24 cellular contexts compared by ENCODE assay signal in the genomic region with DNA sequence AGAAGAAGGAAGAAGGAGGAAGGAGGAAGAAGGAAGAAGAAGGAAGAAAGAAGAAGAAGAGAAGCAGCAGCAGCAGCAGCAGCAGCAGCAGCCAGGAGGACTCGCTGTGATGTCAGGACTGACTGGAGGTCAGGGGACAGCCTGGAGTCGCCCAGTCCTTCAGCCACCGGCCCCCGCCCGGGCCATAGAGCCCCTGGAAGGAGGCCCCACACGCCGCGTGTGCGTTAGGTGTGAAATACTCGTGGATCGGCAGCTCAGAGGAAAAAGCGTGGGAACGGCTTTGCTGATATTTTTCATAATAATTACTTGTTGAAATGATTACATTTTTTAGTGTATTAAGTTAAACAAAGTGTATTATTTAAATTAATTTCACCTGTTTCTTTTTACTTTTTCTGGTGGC. TPM values are rescaled to one million over a fixed set of nuclear protein-coding genes. Genes with fewer than 3 reads are reported as not detected.
"Had no signal": no experiment of that assay in that cellular context is flagged by ENCODE, and none has a peak within 500 bp of the region (broad histone marks: within the 10 kb centered on the region; RNA-seq: fewer than 3 reads in every experiment).

No MANE protein-coding gene starts in this region.

- H3K9ac ChIP-seq: KMS-11, SK-N-SH had no signal

- H3K9me3 ChIP-seq: SK-N-SH had no signal

- H3K4me2 ChIP-seq: KMS-11, SK-N-SH had no signal

- DNase-seq: IMR-90, Kasumi-1, MM.1S, NCI-H1092 treated with DMSO at 0.1 percent for 48 hours, NCI-H1436, NCI-H187, NCI-H2029, NCI-H2081 treated with DMSO at 0.1 percent for 48 hours, NCI-H2171, NCI-H226, NCI-H446, NCI-H510A, NCI-H524 treated with DMSO at 0.1 percent for 48 hours, NCI-H69, NCI-H774, RPMI8226, SHP77, SK-N-SH had no signal

- FAIRE-seq: HepG2, RCC 7860 had no signal

- ATAC-seq: HepG2 had no signal

- H3K27ac ChIP-seq: KMS-11 had no signal

RNA-seq across cellular contexts. Expression of gene UNCX, which starts 48.4 kb away (rescaled TPM):
- total RNA-seq: HepG2, HT1080, IMR-90, M059J, SK-MEL-5 had no signal
- polyA plus RNA-seq: HepG2, IMR-90, SK-N-SH had no signal
